8 cellular contexts compared by ENCODE assay signal in genomic region chr2:216666461-216667233, GRCh38. TPM values are rescaled to one million over a fixed set of nuclear protein-coding genes. Genes with fewer than 3 reads are reported as not detected.
DNase-seq lines count a peak whose midpoint lies in the region; ATAC-seq and TF ChIP-seq lines count a peak whose summit lies in the region.

No MANE protein-coding gene starts in this region.

- peak; percentile 71 for ATAC-seq in GM21737 (IDR thresholded peaks at IDR 0.05; ENCODE audit: unreplicated experiment)
- peak; percentile 46 for ATAC-seq in omental fat pad (ENCODE audit: low FRiP score)

- no peaks in the 10 kb centered on the region for H3K36me3 ChIP-seq in transverse colon

- peak; percentile 42 for DNase-seq in DMS153 (lab: John Stamatoyannopoulos, UW)
- peak; percentile 71 for DNase-seq in LoVo (ENCODE audit: low spot score)
- peak; percentile 61 for DNase-seq in RPMI7951 (ENCODE audit: low read depth)
- peak; percentile 37 for DNase-seq in activated effector memory CD4-positive, alpha-beta T cell treated with Interleukin-2 at 50 U/mL for 16 hours
- peak; percentile 43 for DNase-seq in foreskin melanocyte
- DNase-seq in omental fat pad (ENCODE audit: low spot score), result peak; percentile 60
- peak; percentile 70 for DNase-seq in transverse colon

- no peak for TF ChIP-seq POLR2A in transverse colon (IDR thresholded peaks at IDR 0.05)

- peaks cover 8 to 16% (median 12%) of the 10 kb centered on the region in 4 donors for H3K4me1 ChIP-seq in transverse colon

- no peaks in the 10 kb centered on the region for H3K9me3 ChIP-seq in transverse colon

- no peak for TF ChIP-seq EP300 in transverse colon (IDR thresholded peaks at IDR 0.05; ENCODE audit: low read depth)

- H3K27me3 ChIP-seq in transverse colon, result no peaks in the 10 kb centered on the region

- H3K4me3 ChIP-seq in transverse colon, result no peak overlapping the region

- intact Hi-C loops in transverse colon (cut with DNase I; ENCODE audit: low total_unique reads), result loop anchor here (2.0 kb wide), 1 partner anchor 146 kb away; no protein-coding TSS in a partner anchor

- TF ChIP-seq CTCF in omental fat pad (IDR thresholded peaks at IDR 0.05) (peak in 2 of 3 donors; percentile 73 to 90), transverse colon (IDR thresholded peaks at IDR 0.05) (peak; percentile 96 to 99 (median 97))

- in situ Hi-C loops in transverse colon (cut with MboI; ENCODE audit: low pct_ligation_motif_present in 1 of 4, low pct_unique_long_range_greater_than_20kb in 1 of 4, low sequenced_read_pairs in 3 of 4), result loop anchor here (5.0 to 25.0 kb wide), 2 partner anchors 149 to 629 kb away; no protein-coding TSS in a partner anchor

- 0 to 12% methylated on average over 1 to 9 of the region's 9 CpGs for WGBS in transverse colon (ENCODE audit: low coverage in 1 of 2), 2 donors

- H3K27ac ChIP-seq in transverse colon, result no peak overlapping the region

RNA-seq across cellular contexts. Expression of gene IGFBP5, which starts 28.7 kb away (rescaled TPM):
- 22.4 and 25.0 TPM in 2 replicates for total RNA-seq in RPMI7951 (2014; rRNA removed; shearing (Covaris generic))
- 1,000 to 10,000 TPM in 1 of 4 donors, 100 to 1,000 TPM in 3; 284 to 2,528 (median 672) TPM for total RNA-seq in omental fat pad
- total RNA-seq in transverse colon, result 100 to 1,000 TPM; 146 to 263 (median 190) TPM

RNA-seq across cellular contexts. Expression of gene IGFBP2, which starts 33.4 kb away (rescaled TPM):
- 3.5 and 6.4 TPM in 2 replicates for total RNA-seq in RPMI7951 (2014; rRNA removed; shearing (Covaris generic))
- total RNA-seq in omental fat pad, result 100 to 1,000 TPM; 126 to 243 (median 153) TPM
- 100 to 1,000 TPM in 2 of 4 donors, 10 to 100 TPM in 2; 10.5 to 155 (median 101) TPM for total RNA-seq in transverse colon
